In genomic region chr9:38146844-38147243, GRCh38 we compare ENCODE assay signal across 25 cellular contexts.
"Had no signal": no experiment of that assay in that cellular context is flagged by ENCODE, and none has a peak within 500 bp of the region (broad histone marks: within the 10 kb centered on the region; RNA-seq: fewer than 3 reads in every experiment).

No MANE protein-coding gene starts in this region.

- H3K9me3 Mint-ChIP-seq: naive thymus-derived CD8-positive, alpha-beta T cell; nephron; neural crest cell; stimulated activated effector memory CD8-positive, alpha-beta T cell treated with anti-CD3 and anti-CD28 coated beads, Interleukin-12 subunit alpha, Interleukin-12 subunit beta, amount 100 ng/mL, for 72 hours; stimulated activated naive CD8-positive, alpha-beta T cell treated with anti-CD3 and anti-CD28 coated beads, Interleukin-15, amount 100 ng/mL, for 72 hours; type B pancreatic cell had no signal

- H3K36me3 ChIP-seq: left lung, neutrophil, prostate gland, sigmoid colon, spleen, tibial nerve, vagina had no signal

- H3K4me1 ChIP-seq: prostate gland, spleen, vagina had no signal

- H3K4me3 ChIP-seq: left lung, lung, prostate gland, sigmoid colon, spleen, tibial nerve, vagina had no signal

- H3K4me1 Mint-ChIP-seq: naive thymus-derived CD8-positive, alpha-beta T cell; neural crest cell; stimulated activated effector memory CD8-positive, alpha-beta T cell treated with anti-CD3 and anti-CD28 coated beads, Interleukin-12 subunit alpha, Interleukin-12 subunit beta, amount 100 ng/mL, for 72 hours; stimulated activated naive CD8-positive, alpha-beta T cell treated with anti-CD3 and anti-CD28 coated beads, Interleukin-15, amount 100 ng/mL, for 72 hours had no signal

- H3K4me3 Mint-ChIP-seq: naive thymus-derived CD8-positive, alpha-beta T cell; nephron; neural crest cell; stimulated activated effector memory CD8-positive, alpha-beta T cell treated with anti-CD3 and anti-CD28 coated beads, Interleukin-12 subunit alpha, Interleukin-12 subunit beta, amount 100 ng/mL, for 72 hours; stimulated activated naive CD8-positive, alpha-beta T cell treated with anti-CD3 and anti-CD28 coated beads, Interleukin-15, amount 100 ng/mL, for 72 hours; type B pancreatic cell had no signal

- H3K27ac ChIP-seq: left lung, neutrophil, prostate gland, sigmoid colon, spleen, tibial nerve, vagina had no signal

- DNase-seq: head of caudate nucleus; hippocampal formation; kidney; left colon; left lung; naive thymus-derived CD8-positive, alpha-beta T cell; occipital lobe; retina; right cardiac atrium; small intestine; spleen; stimulated activated CD4-positive, alpha-beta T cell treated with anti-CD3 and anti-CD28 coated beads, Interleukin-4, amount 100 ng/mL, for 24 hours; stimulated activated naive CD4-positive, alpha-beta T cell treated with Interleukin-2 at 50 U/mL for 16 hours; stimulated activated naive CD8-positive, alpha-beta T cell treated with anti-CD3 and anti-CD28 coated beads, Interleukin-15, amount 100 ng/mL, for 72 hours; substantia nigra had no signal

- H3K36me3 Mint-ChIP-seq: naive thymus-derived CD8-positive, alpha-beta T cell; stimulated activated effector memory CD8-positive, alpha-beta T cell treated with anti-CD3 and anti-CD28 coated beads, Interleukin-12 subunit alpha, Interleukin-12 subunit beta, amount 100 ng/mL, for 72 hours; type B pancreatic cell had no signal

- H3K9me3 ChIP-seq: left lung, neutrophil, prostate gland, sigmoid colon, spleen, tibial nerve, vagina had no signal

- H3K27me3 ChIP-seq: sigmoid colon, vagina had no signal

- H3K27ac Mint-ChIP-seq: naive thymus-derived CD8-positive, alpha-beta T cell; nephron; stimulated activated effector memory CD8-positive, alpha-beta T cell treated with anti-CD3 and anti-CD28 coated beads, Interleukin-12 subunit alpha, Interleukin-12 subunit beta, amount 100 ng/mL, for 72 hours; stimulated activated naive CD8-positive, alpha-beta T cell treated with anti-CD3 and anti-CD28 coated beads, Interleukin-15, amount 100 ng/mL, for 72 hours; type B pancreatic cell had no signal
